16 cellular contexts compared by ENCODE assay signal in the genomic region with DNA sequence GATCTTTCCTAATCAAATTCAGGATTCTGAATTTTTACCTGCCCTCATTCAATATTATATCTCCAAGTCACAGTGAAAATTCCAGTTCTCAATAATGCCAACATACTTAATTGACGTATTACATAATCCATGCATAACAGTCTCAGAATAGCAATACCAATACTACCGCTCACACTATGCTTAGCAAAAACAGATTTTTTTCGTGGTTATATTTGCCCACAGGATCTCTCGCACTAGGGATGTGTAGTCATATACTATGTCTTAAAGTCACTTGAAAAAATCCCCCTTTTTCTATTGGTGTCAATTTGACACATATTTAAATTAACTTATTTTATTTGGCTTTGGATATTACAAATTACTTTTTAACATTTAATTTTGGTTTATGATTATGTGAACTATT.
DNase-seq lines count a peak whose midpoint lies in the region; ATAC-seq and TF ChIP-seq lines count a peak whose summit lies in the region.
"Had no signal": no experiment of that assay in that cellular context is flagged by ENCODE, and none has a peak within 500 bp of the region (broad histone marks: within the 10 kb centered on the region; RNA-seq: fewer than 3 reads in every experiment).

No MANE protein-coding gene starts in this region.

- no peak for TF ChIP-seq CTCF in esophagus squamous epithelium (IDR thresholded peaks at IDR 0.05)

- no peak overlapping the region for H3K27ac ChIP-seq in esophagus squamous epithelium
- H3K27ac ChIP-seq: GM23248 had no signal

- H3K4me3 Mint-ChIP-seq in stimulated activated naive CD8-positive, alpha-beta T cell treated with anti-CD3 and anti-CD28 coated beads, Interleukin-15, amount 100 ng/mL, for 72 hours = no peak overlapping the region
- H3K4me3 Mint-ChIP-seq: CD4-positive, alpha-beta memory T cell had no signal

- no peaks in the 10 kb centered on the region for H3K36me3 ChIP-seq in esophagus squamous epithelium

- no peak overlapping the region for H3K4me3 ChIP-seq in esophagus squamous epithelium
- H3K4me3 ChIP-seq: GM23248 had no signal

- peaks cover 4 to 7% of the 10 kb centered on the region in 2 donors for H3K9me3 Mint-ChIP-seq in stimulated activated naive CD8-positive, alpha-beta T cell treated with anti-CD3 and anti-CD28 coated beads, Interleukin-15, amount 100 ng/mL, for 72 hours

- no peaks in the 10 kb centered on the region for H3K4me1 ChIP-seq in esophagus squamous epithelium

- 69 to 71% methylated on average over 4 of the region's 4 CpGs for WGBS in esophagus squamous epithelium, 2 donors

- no peak for TF ChIP-seq POLR2A in esophagus squamous epithelium (IDR thresholded peaks at IDR 0.05)

- no peaks in the 10 kb centered on the region for H3K9me3 ChIP-seq in esophagus squamous epithelium

- intact Hi-C loops in esophagus squamous epithelium (cut with DNase I) = no loop called here

- peak; percentile 86 for ATAC-seq in stimulated activated naive CD8-positive, alpha-beta T cell treated with anti-CD3 and anti-CD28 coated beads, Interleukin-15, amount 100 ng/mL, for 72 hours
- no peak for ATAC-seq in stimulated activated naive CD8-positive, alpha-beta T cell treated with anti-CD3 and anti-CD28 coated beads, Interleukin-15, Interleukin-2, amounts not matched to agents 100 U/mL and 50 U/mL, for 24 hours
- ATAC-seq in HG02610 (IDR thresholded peaks at IDR 0.05; ENCODE audit: unreplicated experiment) (peak; percentile 72), HG03354 (IDR thresholded peaks at IDR 0.05; ENCODE audit: poor library complexity, severe bottlenecking, unreplicated experiment) (peak; percentile 46)

- in situ Hi-C loops in G401 (cut with HindIII; ENCODE audit: low sequenced_read_pairs) = no loop called here

- no peaks in the 10 kb centered on the region for H3K27me3 Mint-ChIP-seq in stimulated activated naive CD8-positive, alpha-beta T cell treated with anti-CD3 and anti-CD28 coated beads, Interleukin-15, amount 100 ng/mL, for 72 hours
- H3K27me3 Mint-ChIP-seq: CD4-positive, alpha-beta memory T cell had no signal

- H3K4me1 Mint-ChIP-seq in stimulated activated naive CD8-positive, alpha-beta T cell treated with anti-CD3 and anti-CD28 coated beads, Interleukin-15, amount 100 ng/mL, for 72 hours = no peaks in the 10 kb centered on the region
- H3K4me1 Mint-ChIP-seq: CD4-positive, alpha-beta memory T cell had no signal

- H3K27ac Mint-ChIP-seq in stimulated activated naive CD8-positive, alpha-beta T cell treated with anti-CD3 and anti-CD28 coated beads, Interleukin-15, amount 100 ng/mL, for 72 hours = no peak overlapping the region
- H3K27ac Mint-ChIP-seq: CD4-positive, alpha-beta memory T cell had no signal

- no peak for DNase-seq in stimulated activated naive CD8-positive, alpha-beta T cell treated with anti-CD3 and anti-CD28 coated beads, Interleukin-15, amount 100 ng/mL, for 72 hours
- no peak for DNase-seq in stimulated activated naive CD8-positive, alpha-beta T cell treated with anti-CD3 and anti-CD28 coated beads, Interleukin-15, Interleukin-2, amounts not matched to agents 100 U/mL and 50 U/mL, for 24 hours
- DNase-seq in activated CD8-positive, alpha-beta memory T cell treated with anti-CD3 and anti-CD28 coated beads for 24 hours = no peak
- DNase-seq in G401 (ENCODE audit: low spot score) = no peak
- DNase-seq in esophagus squamous epithelium (lab: John Stamatoyannopoulos, UW) = no peak
- DNase-seq: C1 segment of cervical spinal cord; Calu3; CD4-positive, alpha-beta memory T cell; COR-L47; DMS53; DMS79 treated with DMSO at 0.1 percent for 48 hours; GM23248; H7; HCEC 1CT had no signal

- no peaks in the 10 kb centered on the region for H3K27me3 ChIP-seq in esophagus squamous epithelium
